ENCODE assay signal across 8 cellular contexts in the genomic region with DNA sequence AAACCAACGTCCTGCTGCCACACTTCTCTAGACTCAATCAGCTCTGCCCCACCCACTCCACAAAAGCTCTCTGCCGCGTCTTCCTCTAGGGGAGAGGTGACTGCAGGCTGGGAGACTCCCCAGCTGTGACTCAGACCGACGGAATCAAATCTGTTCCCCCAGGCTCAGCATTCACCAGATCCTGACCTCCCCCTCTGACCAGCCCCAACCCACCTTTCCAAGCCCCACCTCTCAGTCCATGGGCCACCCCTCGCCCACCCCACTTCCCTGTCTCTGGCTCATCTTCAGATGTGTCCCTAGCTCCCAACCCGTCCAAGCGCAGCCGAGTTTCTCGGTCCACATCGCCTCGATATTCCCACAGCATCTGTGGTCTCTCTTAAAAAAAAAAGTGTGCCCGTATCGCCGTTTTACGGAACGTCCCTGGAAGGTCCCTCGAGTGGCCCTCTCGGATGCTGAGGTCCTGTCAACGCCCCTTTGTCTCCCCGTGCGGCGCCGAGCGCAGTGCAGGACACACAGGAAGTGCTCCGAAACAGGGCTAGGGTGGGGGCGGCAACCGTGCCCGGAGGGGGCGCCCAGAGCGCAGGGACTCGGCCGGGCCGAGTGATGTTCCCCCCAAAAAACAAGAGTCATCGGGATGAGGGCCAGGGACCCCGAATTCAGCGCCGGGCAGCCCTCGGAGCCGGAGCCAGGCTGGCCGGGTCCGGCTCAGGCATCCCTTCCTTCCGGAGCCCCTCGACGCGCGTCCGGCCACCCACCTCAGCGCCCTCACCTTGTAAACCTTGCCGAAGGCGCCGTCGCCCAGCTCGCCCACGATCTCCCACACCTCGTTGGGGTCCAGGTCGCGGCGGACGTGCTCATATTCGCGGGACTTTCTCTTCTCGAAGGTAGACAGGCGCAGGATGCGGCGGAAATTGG. TPM values are rescaled to one million over a fixed set of nuclear protein-coding genes. Genes with fewer than 3 reads are reported as not detected.
DNase-seq lines count a peak whose midpoint lies in the region; ATAC-seq and TF ChIP-seq lines count a peak whose summit lies in the region.

No MANE protein-coding gene starts in this region.

- peak overlapping the region; percentile 66 for H3K4me3 ChIP-seq in HUES64 (ENCODE audit: low read length)
- peak overlapping the region; percentile 61 to 80 for H3K4me3 ChIP-seq in ascending aorta
- H3K4me3 ChIP-seq in hepatocyte, result peak overlapping the region; percentile 88
- peak overlapping the region; percentile 96 for H3K4me3 ChIP-seq in skeletal muscle cell (ENCODE audit: low read depth, low read length)

- H3K4me1 Mint-ChIP-seq in T-helper 17 cell, result peaks cover 31% of the 10 kb centered on the region

- H3K36me3 ChIP-seq in HUES64 (ENCODE audit: insufficient read depth, low read length), result no peaks in the 10 kb centered on the region
- H3K36me3 ChIP-seq in ascending aorta, result no peaks in the 10 kb centered on the region
- no peaks in the 10 kb centered on the region for H3K36me3 ChIP-seq in hepatocyte (replicated peaks; ENCODE audit: insufficient read depth, low read depth)

- peak; percentile 69 for DNase-seq in DMS53 (lab: John Stamatoyannopoulos, UW)
- peak; percentile 48 to 70 (median 50) for DNase-seq in T-helper 17 cell
- DNase-seq in ascending aorta (ENCODE audit: low spot score in 2 of 2), result peak; percentile 48 to 81
- peak; percentile 82 for DNase-seq in hepatocyte (ENCODE audit: low spot score)
- DNase-seq in skeletal muscle cell (ENCODE audit: low read depth), result no peak
- DNase-seq in NCI-H1694 (lab: John Stamatoyannopoulos, UW), result no peak

- H3K9me3 ChIP-seq in HUES64 (ENCODE audit: insufficient read depth, low read depth, low read length), result no peaks in the 10 kb centered on the region
- no peaks in the 10 kb centered on the region for H3K9me3 ChIP-seq in T-helper 17 cell (ENCODE audit: control insufficient read depth, low read length, poor library complexity, severe bottlenecking)
- no peaks in the 10 kb centered on the region for H3K9me3 ChIP-seq in ascending aorta
- no peaks in the 10 kb centered on the region for H3K9me3 ChIP-seq in hepatocyte (ENCODE audit: low read depth)

- peak overlapping the region; percentile 29; the same call in 1 of the 2 replicates for H3K27ac ChIP-seq in HUES64 (ENCODE audit: low read depth, low read length)
- H3K27ac ChIP-seq in ascending aorta, result peak overlapping the region; percentile 86 to 88
- peak overlapping the region; percentile 83 for H3K27ac ChIP-seq in hepatocyte

- ATAC-seq in GM21515 (IDR thresholded peaks at IDR 0.05; ENCODE audit: unreplicated experiment), result peak; percentile 26
- peak; percentile 46 for ATAC-seq in T-helper 17 cell

- no peaks in the 10 kb centered on the region for H3K27me3 Mint-ChIP-seq in T-helper 17 cell

- no peaks in the 10 kb centered on the region for H3K9me2 ChIP-seq in hepatocyte (replicated peaks; ENCODE audit: insufficient read depth)

- H3K4me2 ChIP-seq in hepatocyte, result peak overlapping the region; percentile 97

- peaks cover 32% of the 10 kb centered on the region for H3K79me2 ChIP-seq in hepatocyte

- H3K27ac Mint-ChIP-seq in T-helper 17 cell, result peak overlapping the region; percentile 96

- under 1% methylated on average over 66 of the region's 66 CpGs for WGBS in HUES64
- WGBS in hepatocyte (ENCODE audit: low lambda C conversion rate, missing lambda C conversion rate), result under 1% methylated on average over 55 of the region's 66 CpGs

- TF ChIP-seq CTCF in ascending aorta (IDR thresholded peaks at IDR 0.05) (no peak), hepatocyte (IDR thresholded peaks at IDR 0.05; ENCODE audit: poor library complexity) (no peak)

- H3K4me1 ChIP-seq in HUES64 (ENCODE audit: insufficient read depth, low read length), result peaks cover 7% of the 10 kb centered on the region; the same call in 1 of the 2 replicates
- H3K4me1 ChIP-seq in ascending aorta, result peaks cover 0 to 8% of the 10 kb centered on the region in 2 donors
- peaks cover 6% of the 10 kb centered on the region for H3K4me1 ChIP-seq in hepatocyte (ENCODE audit: insufficient read depth)

- H3K27me3 ChIP-seq in HUES64 (ENCODE audit: insufficient read depth, low read length), result peaks cover 3% of the 10 kb centered on the region; the same call in 1 of the 2 replicates
- H3K27me3 ChIP-seq in ascending aorta, result no peaks in the 10 kb centered on the region
- H3K27me3 ChIP-seq in hepatocyte, result no peaks in the 10 kb centered on the region

- peak overlapping the region; percentile 79 for H2AFZ ChIP-seq in hepatocyte

- peak overlapping the region; percentile 70 for H3K9ac ChIP-seq in HUES64 (ENCODE audit: low read depth, low read length)

- peaks cover 9% of the 10 kb centered on the region for H3K36me3 Mint-ChIP-seq in T-helper 17 cell (ENCODE audit: low read depth)

- no peaks in the 10 kb centered on the region for H4K20me1 ChIP-seq in hepatocyte (ENCODE audit: insufficient read depth, poor library complexity, severe bottlenecking)

- intact Hi-C loops in ascending aorta (cut with DNase I), result loop anchor here (1.0 to 10.0 kb wide), 7 partner anchors 80 to 870 kb away; a partner anchor contains a TSS

- H3K4me3 Mint-ChIP-seq in T-helper 17 cell, result peak overlapping the region; percentile 99

RNA-seq across cellular contexts. Expression of a gene that starts 0.6 kb away (rescaled TPM):
- polyA plus RNA-seq in HUES64 (2013, experiment 1 of 2), result 5.6 TPM
- 6.5 TPM for polyA plus RNA-seq in HUES64 (2013, experiment 2 of 2)
- total RNA-seq in T-helper 17 cell (100 to 1,000 TPM; 403 to 408 TPM), ascending aorta (18.4 TPM), hepatocyte (5.2 and 19.3 TPM in 2 replicates)
- polyA plus RNA-seq in hepatocyte, result 11.3 and 18.0 TPM in 2 replicates

RNA-seq across cellular contexts. Expression of a gene that starts 6.6 kb away (rescaled TPM):
- polyA plus RNA-seq in HUES64 (2013, experiment 1 of 2), result not detected
- polyA plus RNA-seq in HUES64 (2013, experiment 2 of 2), result not detected
- total RNA-seq in T-helper 17 cell (not detected), ascending aorta (not detected), hepatocyte (not detected in 2 replicates)
- polyA plus RNA-seq in hepatocyte, result not detected in 2 replicates

Comparison
In these comparisons a context has a peak if more than half of its experiments do, and no peak if none do; other contexts are left out.
1. DNase-seq: peak in DMS53 (single experiment), T-helper 17 cell (3 of 3), ascending aorta (2 of 2) and hepatocyte (single experiment); none in skeletal muscle cell (single experiment) and NCI-H1694 (single experiment).
2. H3K27ac ChIP-seq: peak in every context shown above with its lines; median percentile 87 in ascending aorta; 83 in hepatocyte; 29 in HUES64.
3. RNA of a gene that starts 0.6 kb away (total RNA-seq): 403 to 408 TPM in T-helper 17 cell; 5.2 to 19.3 TPM in hepatocyte and 18.4 TPM in ascending aorta (single experiment); every median in the first group is over 10 times any median in the second.
4. Peak in every context shown above with its lines, with median percentiles within 50 percentile points of each other: H3K4me3 ChIP-seq.